Comparison of ENCODE assay signal across 24 cellular contexts in genomic region chr3:139099968-139100817, GRCh38. TPM values are rescaled to one million over a fixed set of nuclear protein-coding genes. Genes with fewer than 3 reads are reported as not detected.
"Had no signal": no experiment of that assay in that cellular context is flagged by ENCODE, and none has a peak within 500 bp of the region (broad histone marks: within the 10 kb centered on the region; RNA-seq: fewer than 3 reads in every experiment).

No MANE protein-coding gene starts in this region.

- H3K4me1 ChIP-seq: SJSA1 had no signal

- H3K4me2 ChIP-seq: KMS-11 had no signal

- H3K9me3 ChIP-seq: SJSA1 had no signal

- H3K36me3 ChIP-seq: SJSA1 had no signal

- ATAC-seq: K562 had no signal

- H3K9ac ChIP-seq: KMS-11 had no signal

- DNase-seq: Kasumi-1, MM.1S, NCI-H1092 treated with DMSO at 0.1 percent for 48 hours, NCI-H1436, NCI-H187, NCI-H2029, NCI-H2081 treated with DMSO at 0.1 percent for 48 hours, NCI-H2171, NCI-H226, NCI-H446, NCI-H510A, NCI-H524 treated with DMSO at 0.1 percent for 48 hours, NCI-H69, NCI-H774, Right ventricle myocardium superior, RPMI8226, SIG-M5 had no signal

- H3K27ac ChIP-seq: KMS-11, SJSA1, SK-N-MC had no signal

- H3K4me3 ChIP-seq: K562, SJSA1, SK-N-MC had no signal

RNA-seq across cellular contexts. Expression of gene PRR23C, which starts 55.5 kb away (rescaled TPM):
- total RNA-seq: HT1080, K562, M059J, Right ventricle myocardium superior, SJSA1 had no signal
- polyA plus RNA-seq: IgD-negative memory B cell, K562 had no signal
